Comparison of ENCODE assay signal across 8 cellular contexts in genomic region chr11:615453-616319, GRCh38. TPM values are rescaled to one million over a fixed set of nuclear protein-coding genes. Genes with fewer than 3 reads are reported as not detected.
A peak's percentile ranks its signal among the peaks of the same experiment; 100 is the strongest.
DNase-seq lines count a peak whose midpoint lies in the region; ATAC-seq and TF ChIP-seq lines count a peak whose summit lies in the region.

IRF7 (minus strand) TSS chr11:615950; CDS start chr11:615364, 586 bp downstream.

- peaks cover 0 to 24% (median 13%) of the 10 kb centered on the region in 4 donors for H3K36me3 ChIP-seq in right lobe of liver

- H3K4me1 ChIP-seq in right lobe of liver: peaks cover 0 to 50% (median 24%) of the 10 kb centered on the region in 4 donors

- no peak for TF ChIP-seq CTCF in right lobe of liver (IDR thresholded peaks at IDR 0.05)

- DNase-seq in AG08396 (ENCODE audit: low spot score) (peak; percentile 96), NCI-H748 treated with DMSO at 0.1 percent for 48 hours (lab: John Stamatoyannopoulos, UW) (peak; percentile 79), dermis microvascular lymphatic vessel endothelial cell (ENCODE audit: low read depth in 2 of 2) (peak; percentile 67 to 93), right lobe of liver (peak; percentile 97)
- DNase-seq in activated CD4-positive, alpha-beta T cell treated with anti-CD3 and anti-CD28 coated beads, Interleukin-2, amount 50 U/mL, for 24 hours (ENCODE audit: low read depth in 1 of 2, low spot score in 1 of 2): peak; percentile 63 to 72
- peak; percentile 85 for DNase-seq in stimulated activated CD4-positive, alpha-beta T cell treated with anti-CD3 and anti-CD28 coated beads, Interleukin-4, amount 100 ng/mL, for 24 hours

- intact Hi-C loops in right lobe of liver (cut with DNase I): no loop called here

- ATAC-seq in GM19035 (IDR thresholded peaks at IDR 0.05; ENCODE audit: unreplicated experiment): peak; percentile 81
- peak; percentile 78 for ATAC-seq in HG03342 (IDR thresholded peaks at IDR 0.05; ENCODE audit: unreplicated experiment)
- peak; percentile 66 to 80 (median 68) for ATAC-seq in right lobe of liver

- 1% methylated on average over 41 of the region's 67 CpGs for WGBS in right lobe of liver (ENCODE audit: insufficient coverage, low coverage, low lambda C conversion rate, missing lambda C conversion rate)

- peak; percentile 98 for TF ChIP-seq POLR2A in right lobe of liver (IDR thresholded peaks at IDR 0.05)

- peak within 1 kb of the TSS; percentile 82 to 92 (median 85) for H3K27ac ChIP-seq in right lobe of liver

- H3K27me3 ChIP-seq in right lobe of liver: no peaks in the 10 kb centered on the region

- peak within 1 kb of the TSS; percentile 63 to 73 (median 65) for H3K4me3 ChIP-seq in right lobe of liver

- no peaks in the 10 kb centered on the region for H3K9me3 ChIP-seq in right lobe of liver

RNA-seq across cellular contexts. Expression of gene IRF7, which starts in this region (rescaled TPM):
- total RNA-seq in dermis microvascular lymphatic vessel endothelial cell (6.7 and 16.2 TPM in 2 replicates), right lobe of liver (10 to 100 TPM; 27.3 to 72.8 (median 47.7) TPM)

Comparison
In these comparisons a context has a peak if more than half of its experiments do, and no peak if none do; other contexts are left out.
1. Peak in every context shown above with its lines: DNase-seq, ATAC-seq, H3K4me3 ChIP-seq and H3K27ac ChIP-seq.